Comparison of ENCODE assay signal across 9 cellular contexts in genomic region chr3:159732172-159733111, GRCh38.
DNase-seq lines count a peak whose midpoint lies in the region; ATAC-seq and TF ChIP-seq lines count a peak whose summit lies in the region.
"Had no signal": no experiment of that assay in that cellular context is flagged by ENCODE, and none has a peak within 500 bp of the region (broad histone marks: within the 10 kb centered on the region; RNA-seq: fewer than 3 reads in every experiment).

No MANE protein-coding gene starts in this region.

- DNase-seq in HAP-1 (ENCODE audit: low spot score in 2 of 2): peak; percentile 55 to 68
- DNase-seq in amniotic epithelial cell (ENCODE audit: low read depth): peak; percentile 54
- DNase-seq in right atrium auricular region (ENCODE audit: low spot score): no peak
- DNase-seq in skeletal muscle cell (ENCODE audit: low read depth): peak; percentile 64
- no peak for DNase-seq in DMS79 treated with DMSO at 0.1 percent for 48 hours (lab: John Stamatoyannopoulos, UW)
- no peak for DNase-seq in activated CD4-positive, alpha-beta T cell treated with anti-CD3 and anti-CD28 coated beads, Interleukin-2, amount 50 U/mL, for 4 hours
- no peak for DNase-seq in activated T-cell treated with anti-CD3 and anti-CD28 coated beads, Interleukin-2, amount 50 U/mL, for 72 hours
- no peak for DNase-seq in NCI-H2196 treated with DMSO at 0.1 percent for 48 hours (lab: John Stamatoyannopoulos, UW; ENCODE audit: unreplicated experiment)
- DNase-seq: stimulated activated CD4-positive, alpha-beta T cell treated with anti-CD3 and anti-CD28 coated beads, Interleukin-4, amount 100 ng/mL, for 24 hours had no signal

- H3K4me1 ChIP-seq in HAP-1: peaks cover 28% of the 10 kb centered on the region
- H3K4me1 ChIP-seq in right atrium auricular region: peaks cover 0 to 14% of the 10 kb centered on the region in 2 donors

- H3K27ac ChIP-seq in right atrium auricular region: peak overlapping the region; percentile 21 to 43

- no peaks in the 10 kb centered on the region for H3K27me3 Mint-ChIP-seq in activated T-cell treated with anti-CD3 and anti-CD28 coated beads, Interleukin-2, amount 50 U/mL, for 72 hours (ENCODE audit: low read depth)

- no peak for ATAC-seq in activated T-cell treated with anti-CD3 and anti-CD28 coated beads, Interleukin-2, amount 50 U/mL, for 72 hours (replicated peaks in 1 of 2)

- H3K9me3 Mint-ChIP-seq in activated T-cell treated with anti-CD3 and anti-CD28 coated beads, Interleukin-2, amount 50 U/mL, for 72 hours: peaks cover 0 to 1% of the 10 kb centered on the region in 2 donors

- in situ Hi-C loops in HAP-1 (cut with MboI; ENCODE audit: low sequenced_read_pairs): no loop called here

- H3K27ac Mint-ChIP-seq in activated T-cell treated with anti-CD3 and anti-CD28 coated beads, Interleukin-2, amount 50 U/mL, for 72 hours: no peak overlapping the region

- H3K27me3 ChIP-seq in HAP-1 (ENCODE audit: low read depth) (no peaks in the 10 kb centered on the region), right atrium auricular region (no peaks in the 10 kb centered on the region)

- H3K4me1 Mint-ChIP-seq in activated T-cell treated with anti-CD3 and anti-CD28 coated beads, Interleukin-2, amount 50 U/mL, for 72 hours (ENCODE audit: low read depth): no peaks in the 10 kb centered on the region

- H3K36me3 ChIP-seq in HAP-1 (replicated peaks): no peaks in the 10 kb centered on the region
- H3K36me3 ChIP-seq in right atrium auricular region: no peaks in the 10 kb centered on the region

- no peaks in the 10 kb centered on the region for H3K36me3 Mint-ChIP-seq in activated T-cell treated with anti-CD3 and anti-CD28 coated beads, Interleukin-2, amount 50 U/mL, for 72 hours (ENCODE audit: insufficient read depth in 2 of 2)

- H3K9me3 ChIP-seq in HAP-1 (no peaks in the 10 kb centered on the region), right atrium auricular region (no peaks in the 10 kb centered on the region)

- H3K4me3 Mint-ChIP-seq in activated T-cell treated with anti-CD3 and anti-CD28 coated beads, Interleukin-2, amount 50 U/mL, for 72 hours: no peak overlapping the region

- H3K4me3 ChIP-seq in HAP-1: peak overlapping the region; percentile 36
- H3K4me3 ChIP-seq in right atrium auricular region: peak overlapping the region; percentile 3 to 35
- no peak overlapping the region for H3K4me3 ChIP-seq in skeletal muscle cell (ENCODE audit: low read depth, low read length)

- TF ChIP-seq CTCF in right atrium auricular region (IDR thresholded peaks at IDR 0.05): peak in 1 of 2 donors; percentile 18

Comparison
In these comparisons a context has a peak if more than half of its experiments do, and no peak if none do; other contexts are left out.
1. DNase-seq: peak in HAP-1 (2 of 2), amniotic epithelial cell (single experiment) and skeletal muscle cell (single experiment); none in right atrium auricular region (single experiment), DMS79 treated with DMSO at 0.1 percent for 48 hours (single experiment), activated CD4-positive, alpha-beta T cell treated with anti-CD3 and anti-CD28 coated beads, Interleukin-2, amount 50 U/mL, for 4 hours (0 of 2), activated T-cell treated with anti-CD3 and anti-CD28 coated beads, Interleukin-2, amount 50 U/mL, for 72 hours (0 of 2) and NCI-H2196 treated with DMSO at 0.1 percent for 48 hours (single experiment).